ENCODE assay signal across 15 cellular contexts in the genomic region with DNA sequence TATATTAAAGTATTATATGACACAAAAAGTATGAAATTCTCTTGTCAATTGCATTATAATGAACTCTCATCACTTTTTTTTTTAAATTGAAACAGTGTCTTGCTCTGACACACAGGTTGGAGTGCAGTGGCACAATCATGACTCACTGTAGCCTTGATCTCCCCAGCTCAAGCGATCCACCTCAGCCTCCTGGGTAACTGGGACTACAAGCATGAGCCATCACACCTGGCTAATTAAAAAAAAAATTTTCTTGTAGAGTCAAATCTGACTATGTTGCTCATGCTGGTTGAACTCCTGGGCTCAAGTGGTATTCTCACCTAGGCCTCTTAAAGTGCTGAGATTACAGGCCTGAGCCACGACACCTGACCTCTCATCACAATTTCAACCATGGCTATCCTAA.
DNase-seq lines count a peak whose midpoint lies in the region; ATAC-seq lines count a peak whose summit lies in the region.
"Had no signal": no experiment of that assay in that cellular context is flagged by ENCODE, and none has a peak within 500 bp of the region (broad histone marks: within the 10 kb centered on the region; RNA-seq: fewer than 3 reads in every experiment).

No MANE protein-coding gene starts in this region.

- H3K36me3 Mint-ChIP-seq in activated CD4-positive, alpha-beta T cell treated with anti-CD3 and anti-CD28 coated beads for 36 hours (ENCODE audit: low read depth), result no peaks in the 10 kb centered on the region
- peaks cover 0 to 7% of the 10 kb centered on the region in 2 donors for H3K36me3 Mint-ChIP-seq in activated naive CD4-positive, alpha-beta T cell treated with anti-CD3 and anti-CD28 coated beads, Interleukin-2, amount 50 U/mL, for 72 hours
- H3K36me3 Mint-ChIP-seq in activated naive CD8-positive, alpha-beta T cell treated with anti-CD3 and anti-CD28 coated beads, Interleukin-2, amount 50 U/mL, for 24 hours (ENCODE audit: low read depth), result no peaks in the 10 kb centered on the region
- H3K36me3 Mint-ChIP-seq: CD8-positive, alpha-beta T cell had no signal

- peaks cover 2% of the 10 kb centered on the region for H3K27me3 Mint-ChIP-seq in activated CD4-positive, alpha-beta T cell treated with anti-CD3 and anti-CD28 coated beads for 36 hours
- no peaks in the 10 kb centered on the region for H3K27me3 Mint-ChIP-seq in activated naive CD8-positive, alpha-beta T cell treated with anti-CD3 and anti-CD28 coated beads, Interleukin-2, amount 50 U/mL, for 24 hours
- H3K27me3 Mint-ChIP-seq in stimulated activated naive CD8-positive, alpha-beta T cell treated with anti-CD3 and anti-CD28 coated beads, Interleukin-15, amount 100 ng/mL, for 72 hours, result no peaks in the 10 kb centered on the region

- no peaks in the 10 kb centered on the region for H3K9me3 Mint-ChIP-seq in activated CD4-positive, alpha-beta T cell treated with anti-CD3 and anti-CD28 coated beads for 36 hours (ENCODE audit: low read depth)
- peaks cover 0 to 4% of the 10 kb centered on the region in 2 donors for H3K9me3 Mint-ChIP-seq in activated naive CD4-positive, alpha-beta T cell treated with anti-CD3 and anti-CD28 coated beads, Interleukin-2, amount 50 U/mL, for 72 hours
- no peaks in the 10 kb centered on the region for H3K9me3 Mint-ChIP-seq in activated naive CD8-positive, alpha-beta T cell treated with anti-CD3 and anti-CD28 coated beads, Interleukin-2, amount 50 U/mL, for 24 hours
- peaks cover 1 to 8% of the 10 kb centered on the region in 2 donors for H3K9me3 Mint-ChIP-seq in stimulated activated naive CD8-positive, alpha-beta T cell treated with anti-CD3 and anti-CD28 coated beads, Interleukin-15, amount 100 ng/mL, for 72 hours

- intact Hi-C loops in activated CD4-positive, alpha-beta T cell treated with anti-CD3 and anti-CD28 coated beads for 36 hours (cut with DNase I, micrococcal nuclease), result no loop called here

- H3K4me1 Mint-ChIP-seq in activated CD4-positive, alpha-beta T cell treated with anti-CD3 and anti-CD28 coated beads for 36 hours, result no peaks in the 10 kb centered on the region
- H3K4me1 Mint-ChIP-seq in activated naive CD8-positive, alpha-beta T cell treated with anti-CD3 and anti-CD28 coated beads, Interleukin-2, amount 50 U/mL, for 24 hours, result no peaks in the 10 kb centered on the region
- H3K4me1 Mint-ChIP-seq in stimulated activated naive CD8-positive, alpha-beta T cell treated with anti-CD3 and anti-CD28 coated beads, Interleukin-15, amount 100 ng/mL, for 72 hours, result no peaks in the 10 kb centered on the region

- POLR2A ChIA-PET in activated CD4-positive, alpha-beta T cell treated with anti-CD3 and anti-CD28 coated beads for 36 hours (lab: Charles Lee), result no interaction called here

- DNase-seq in activated CD4-positive, alpha-beta T cell treated with anti-CD3 and anti-CD28 coated beads for 36 hours, result peak; percentile 47
- DNase-seq in activated CD4-positive, alpha-beta T cell treated with anti-CD3 and anti-CD28 coated beads for 1 hour, result no peak
- DNase-seq in activated naive CD4-positive, alpha-beta T cell treated with anti-CD3 and anti-CD28 coated beads, Interleukin-2, amount 50 U/mL, for 72 hours (ENCODE audit: low spot score in 2 of 2), result no peak
- DNase-seq in activated naive CD4-positive, alpha-beta T cell treated with Interleukin-2 at 50 U/mL for 16 hours, result no peak
- no peak for DNase-seq in activated naive CD8-positive, alpha-beta T cell treated with anti-CD3 and anti-CD28 coated beads, Interleukin-2, amount 50 U/mL, for 24 hours
- no peak for DNase-seq in stimulated activated naive CD8-positive, alpha-beta T cell treated with anti-CD3 and anti-CD28 coated beads, Interleukin-15, amount 100 ng/mL, for 72 hours
- DNase-seq in anterior cingulate cortex (lab: John Stamatoyannopoulos, UW), result no peak
- DNase-seq: CD8-positive, alpha-beta T cell; GDM1; NCI-H1417 treated with DMSO at 0.1 percent for 48 hours; NCI-H2029; NCI-H510A treated with DMSO at 0.1 percent for 48 hours; PC-9 had no signal

- no peak overlapping the region for H3K4me3 Mint-ChIP-seq in activated CD4-positive, alpha-beta T cell treated with anti-CD3 and anti-CD28 coated beads for 36 hours
- no peak overlapping the region for H3K4me3 Mint-ChIP-seq in activated naive CD8-positive, alpha-beta T cell treated with anti-CD3 and anti-CD28 coated beads, Interleukin-2, amount 50 U/mL, for 24 hours
- H3K4me3 Mint-ChIP-seq in stimulated activated naive CD8-positive, alpha-beta T cell treated with anti-CD3 and anti-CD28 coated beads, Interleukin-15, amount 100 ng/mL, for 72 hours, result no peak overlapping the region
- H3K4me3 Mint-ChIP-seq: CD8-positive, alpha-beta T cell had no signal

- CTCF ChIA-PET in activated CD4-positive, alpha-beta T cell treated with anti-CD3 and anti-CD28 coated beads for 36 hours (lab: Charles Lee), result interaction anchor here (0.8 to 2.5 kb wide), 2 partner anchors 10 to 75 kb away, joined by 4 to 10 read pairs; no protein-coding TSS in a partner anchor

- no peak overlapping the region for H3K27ac Mint-ChIP-seq in activated CD4-positive, alpha-beta T cell treated with anti-CD3 and anti-CD28 coated beads for 36 hours
- H3K27ac Mint-ChIP-seq in activated naive CD4-positive, alpha-beta T cell treated with anti-CD3 and anti-CD28 coated beads, Interleukin-2, amount 50 U/mL, for 72 hours, result no peak overlapping the region
- no peak overlapping the region for H3K27ac Mint-ChIP-seq in activated naive CD8-positive, alpha-beta T cell treated with anti-CD3 and anti-CD28 coated beads, Interleukin-2, amount 50 U/mL, for 24 hours
- peak overlapping the region in 1 of 2 donors; percentile 34 for H3K27ac Mint-ChIP-seq in stimulated activated naive CD8-positive, alpha-beta T cell treated with anti-CD3 and anti-CD28 coated beads, Interleukin-15, amount 100 ng/mL, for 72 hours
- H3K27ac Mint-ChIP-seq: CD8-positive, alpha-beta T cell had no signal

- peak; percentile 96 for ATAC-seq in activated CD4-positive, alpha-beta T cell treated with anti-CD3 and anti-CD28 coated beads for 36 hours
- ATAC-seq in activated naive CD4-positive, alpha-beta T cell treated with anti-CD3 and anti-CD28 coated beads, Interleukin-2, amount 50 U/mL, for 72 hours, result peak; percentile 88 to 98
- peak; percentile 61 for ATAC-seq in activated naive CD8-positive, alpha-beta T cell treated with anti-CD3 and anti-CD28 coated beads, Interleukin-2, amount 50 U/mL, for 24 hours
- ATAC-seq in stimulated activated naive CD8-positive, alpha-beta T cell treated with anti-CD3 and anti-CD28 coated beads, Interleukin-15, amount 100 ng/mL, for 72 hours, result peak; percentile 65
- ATAC-seq: CD8-positive, alpha-beta T cell; GM12878; K562 had no signal
